In the genomic region with DNA sequence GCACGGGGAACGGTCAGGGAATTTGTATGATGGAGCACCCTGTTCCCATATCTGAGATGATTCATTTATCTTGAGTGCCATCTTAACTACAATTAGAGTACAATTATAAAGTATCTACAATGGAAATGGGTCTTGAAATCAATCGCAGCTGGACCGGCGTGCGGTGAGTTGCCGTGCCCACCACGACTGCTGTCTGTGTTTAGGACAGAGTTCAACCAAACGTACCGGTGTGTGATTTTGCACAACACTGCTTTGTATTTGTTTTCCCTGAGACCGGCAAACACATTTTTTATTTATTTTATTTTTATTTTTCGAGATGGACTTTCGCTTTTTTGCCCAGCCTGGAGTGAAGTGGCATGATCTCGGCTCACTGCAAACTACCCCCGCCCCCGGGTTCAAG, we compare ENCODE assay signal across 21 cellular contexts.
"Had no signal": no experiment of that assay in that cellular context is flagged by ENCODE, and none has a peak within 500 bp of the region (broad histone marks: within the 10 kb centered on the region; RNA-seq: fewer than 3 reads in every experiment).

No MANE protein-coding gene starts in this region.

- H3K27me3 ChIP-seq: dorsolateral prefrontal cortex, esophagus muscularis mucosa, foreskin keratinocyte, gastroesophageal sphincter, heart right ventricle had no signal

- H3K27ac ChIP-seq: coronary artery, dorsolateral prefrontal cortex, esophagus muscularis mucosa, foreskin keratinocyte, gastroesophageal sphincter, heart right ventricle, left ventricle myocardium inferior, lower lobe of right lung had no signal

- H3K9me3 ChIP-seq: esophagus muscularis mucosa, gastroesophageal sphincter, left ventricle myocardium inferior, lower lobe of right lung, mucosa of descending colon had no signal

- H3K4me3 ChIP-seq: coronary artery, dorsolateral prefrontal cortex, esophagus muscularis mucosa, gastroesophageal sphincter, heart right ventricle, left ventricle myocardium inferior, lower lobe of right lung, mucosa of descending colon had no signal

- ATAC-seq: foreskin keratinocyte, gastroesophageal sphincter, heart right ventricle, left cardiac atrium, lower lobe of right lung, mucosa of descending colon had no signal

- H3K27ac Mint-ChIP-seq: mesothelial cell of epicardium had no signal

- H3K4me1 ChIP-seq: esophagus muscularis mucosa, foreskin keratinocyte, gastroesophageal sphincter, left ventricle myocardium inferior, lower lobe of right lung had no signal

- H3K36me3 Mint-ChIP-seq: mesothelial cell of epicardium had no signal

- FAIRE-seq: colon, endothelial cell of umbilical vein, frontal cortex, islet of Langerhans, keratinocyte had no signal

- DNase-seq: dermis blood vessel endothelial cell; dorsolateral prefrontal cortex; effector CD4-positive, alpha-beta T cell; effector memory CD4-positive, alpha-beta T cell; foreskin keratinocyte; heart right ventricle; hippocampal formation; left cardiac atrium; left ventricle myocardium inferior; lower lobe of right lung; mesenchymal stem cell; mucosa of descending colon had no signal

- H3K4me3 Mint-ChIP-seq: mesothelial cell of epicardium had no signal

- H3K36me3 ChIP-seq: esophagus muscularis mucosa, gastroesophageal sphincter, heart right ventricle, left ventricle myocardium inferior, lower lobe of right lung had no signal
